In genomic region chr9:137202966-137203365, GRCh38 we compare ENCODE assay signal across 1 cellular context.
TF ChIP-seq lines count a peak whose summit lies in the region.

No MANE protein-coding gene starts in this region.

TF ChIP-seq in K562, 482 proteins besides CTCF, POLR2A, EP300 and RAD21:
- no peak for TF ChIP-seq ELF4 (CRISPR knock-in tag; IDR thresholded peaks at IDR 0.05)
- TF ChIP-seq TARDBP (IDR thresholded peaks at IDR 0.05): no peak
- TF ChIP-seq ZNF121 (CRISPR knock-in tag; conservative IDR thresholded peaks at IDR 0.05): no peak
- TF ChIP-seq MIER1 (IDR thresholded peaks at IDR 0.05; ENCODE audit: low read depth): no peak
- TF ChIP-seq CREB1 (IDR thresholded peaks at IDR 0.05): 0 out of 2 replicates have a peak, but pooled peaks have one; percentile 5
- no peak for TF ChIP-seq CREB1 (CRISPR knock-in tag; IDR thresholded peaks at IDR 0.05)
- TF ChIP-seq ZNF561 (CRISPR knock-in tag; conservative IDR thresholded peaks at IDR 0.05): no peak
- TF ChIP-seq KHSRP (IDR thresholded peaks at IDR 0.05): no peak
- TF ChIP-seq SNIP1 (IDR thresholded peaks at IDR 0.05; ENCODE audit: low read depth): no peak
- no peak for TF ChIP-seq TFAP4 (CRISPR knock-in tag; IDR thresholded peaks at IDR 0.05; ENCODE audit: borderline replicate concordance)
